Comparison of ENCODE assay signal across 32 cellular contexts in the genomic region with DNA sequence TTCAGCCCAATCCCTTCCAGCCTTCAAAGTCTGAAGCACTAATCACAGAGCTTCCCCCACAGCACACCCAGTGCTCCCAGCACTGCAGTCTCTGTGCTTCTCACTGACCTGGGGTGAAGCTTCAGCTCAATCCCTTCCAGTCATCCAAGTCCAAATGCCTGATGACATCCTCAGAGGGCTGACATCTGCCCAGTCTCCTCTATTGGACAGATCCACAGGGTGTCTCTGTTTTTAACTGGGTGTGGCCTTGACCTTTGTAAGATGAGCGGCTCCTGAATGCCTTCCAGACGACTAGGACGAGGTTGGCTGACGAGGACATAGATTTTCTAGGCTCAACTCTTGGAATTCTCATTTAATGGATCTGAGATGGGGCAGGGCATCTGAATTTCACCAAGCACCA. TPM values are rescaled to one million over a fixed set of nuclear protein-coding genes. Genes with fewer than 3 reads are reported as not detected.
A peak's percentile ranks its signal among the peaks of the same experiment; 100 is the strongest.
DNase-seq lines count a peak whose midpoint lies in the region; ATAC-seq, FAIRE-seq and TF ChIP-seq lines count a peak whose summit lies in the region.
"Had no signal": no experiment of that assay in that cellular context is flagged by ENCODE, and none has a peak within 500 bp of the region (broad histone marks: within the 10 kb centered on the region; RNA-seq: fewer than 3 reads in every experiment).

No MANE protein-coding gene starts in this region.

- no peak overlapping the region for H3K4me2 ChIP-seq in HepG2 (ENCODE audit: low read depth, low read length)

- TF ChIP-seq RAD21 in HepG2 (CRISPR knock-in tag; IDR thresholded peaks at IDR 0.05): no peak

- POLR2A ChIA-PET in HepG2 (lab: Yijun Ruan, JAX): no interaction called here

- H3K4me3 ChIP-seq in adrenal gland (no peak overlapping the region), HepG2 (replicated peaks in 1 of 3; ENCODE audit: insufficient read depth in 1 of 3, low read depth in 2 of 3, low read length in 3 of 3) (no peak overlapping the region), suprapubic skin (no peak overlapping the region)
- H3K4me3 ChIP-seq: pancreas, thyroid gland had no signal

- TF ChIP-seq CTCF in adrenal gland (IDR thresholded peaks at IDR 0.05) (no peak), HepG2 (CRISPR knock-in tag; IDR thresholded peaks at IDR 0.05) (no peak), suprapubic skin (IDR thresholded peaks at IDR 0.05) (no peak)

- TF ChIP-seq POLR2A in adrenal gland (IDR thresholded peaks at IDR 0.05) (peak in 1 of 2 donors; percentile 22), HepG2 (IDR thresholded peaks at IDR 0.05; ENCODE audit: insufficient read depth in 1 of 2, low read depth in 2 of 2, low read length in 2 of 2) (no peak), suprapubic skin (IDR thresholded peaks at IDR 0.05) (no peak)

- H3K9me3 ChIP-seq in adrenal gland (replicated peaks in 1 of 3): no peaks in the 10 kb centered on the region
- no peaks in the 10 kb centered on the region for H3K9me3 ChIP-seq in HepG2 (ENCODE audit: low read length)
- H3K9me3 ChIP-seq in suprapubic skin: no peaks in the 10 kb centered on the region
- H3K9me3 ChIP-seq: pancreas, thyroid gland had no signal

- WGBS in adrenal gland, 4 donors: 27 to 46% (median 37%) methylated on average over 4 of the region's 4 CpGs
- 50% methylated on average over 4 of the region's 4 CpGs for WGBS in HepG2 (ENCODE audit: low lambda C conversion rate)
- WGBS in suprapubic skin: 42% methylated on average over 4 of the region's 4 CpGs

- peaks cover 6% of the 10 kb centered on the region for H3K27me3 Mint-ChIP-seq in activated T-helper 2 cell treated with anti-CD3 and anti-CD28 coated beads, Interferon-gamma antibody, Interleukin-2, Interleukin-4, amounts not matched to agents 10 μg/mL and 5 μg/mL and 100 μg/mL, durations not matched to agents 14 hours and 24 hours and 36 hours (ENCODE audit: low read depth)

- peaks cover 16 to 25% of the 10 kb centered on the region in 2 donors for H3K4me1 ChIP-seq in adrenal gland (replicated peaks in 1 of 2)
- peaks cover 87% of the 10 kb centered on the region for H3K4me1 ChIP-seq in HepG2 (ENCODE audit: insufficient read depth, low read length)
- H3K4me1 ChIP-seq in suprapubic skin: peaks cover 29% of the 10 kb centered on the region
- H3K4me1 ChIP-seq: pancreas had no signal

- H3K36me3 ChIP-seq in adrenal gland (replicated peaks in 1 of 2) (no peaks in the 10 kb centered on the region), HepG2 (replicated peaks in 1 of 2; ENCODE audit: control insufficient read depth in 1 of 2, insufficient read depth in 2 of 2, low read length in 2 of 2) (no peaks in the 10 kb centered on the region), suprapubic skin (no peaks in the 10 kb centered on the region)
- H3K36me3 ChIP-seq: pancreas, thyroid gland had no signal

- intact Hi-C loops in adrenal gland (cut with DNase I): no loop called here
- intact Hi-C loops in HepG2 (cut with micrococcal nuclease; ENCODE audit: unreplicated experiment): no loop called here
- intact Hi-C loops in activated T-helper 2 cell treated with anti-CD3 and anti-CD28 coated beads, Interferon-gamma antibody, Interleukin-2, Interleukin-4, amounts not matched to agents 10 μg/mL and 5 μg/mL and 100 μg/mL, durations not matched to agents 14 hours and 24 hours and 36 hours (cut with micrococcal nuclease): no loop called here

- no peak for TF ChIP-seq EP300 in HepG2 (IDR thresholded peaks at IDR 0.05; ENCODE audit: low read depth in 2 of 2, low read length in 2 of 2)
- TF ChIP-seq EP300 in HepG2 (CRISPR knock-in tag; IDR thresholded peaks at IDR 0.05; ENCODE audit: borderline replicate concordance): no peak
- TF ChIP-seq EP300 in suprapubic skin (IDR thresholded peaks at IDR 0.05): no peak

- H2AFZ ChIP-seq in HepG2 (ENCODE audit: low read length): no peak overlapping the region

- H3K4me3 Mint-ChIP-seq in activated T-helper 2 cell treated with anti-CD3 and anti-CD28 coated beads, Interferon-gamma antibody, Interleukin-2, Interleukin-4, amounts not matched to agents 10 μg/mL and 5 μg/mL and 100 μg/mL, durations not matched to agents 14 hours and 24 hours and 36 hours (ENCODE audit: low read depth): no peak overlapping the region
- H3K4me3 Mint-ChIP-seq: activated B cell treated with CpG ODN at 0.5 μM for 24 hours; activated CD4-positive, alpha-beta memory T cell treated with anti-CD3 and anti-CD28 coated beads for 36 hours; activated naive CD8-positive, alpha-beta T cell treated with anti-CD3 and anti-CD28 coated beads, Interleukin-2, amount 10 ng/mL, durations not matched to agents 7 days and 5 days; activated T-helper 17 cell treated with anti-CD3 and anti-CD28 coated beads, Interleukin-2, amount 50 U/mL, for 72 hours; central memory CD8-positive, alpha-beta T cell; immature natural killer cell; nephron; stimulated activated naive CD8-positive, alpha-beta T cell treated with anti-CD3 and anti-CD28 coated beads, Interleukin-15, Interleukin-2, amounts not matched to agents 100 ng/mL and 50 ng/mL, for 24 hours had no signal

- in situ Hi-C loops in HepG2 (cut with HindIII; ENCODE audit: extremely low pct_ligation_motif_present, low pct_unique_long_range_greater_than_20kb): no loop called here

- no peak overlapping the region for H3K27ac Mint-ChIP-seq in activated T-helper 2 cell treated with anti-CD3 and anti-CD28 coated beads, Interferon-gamma antibody, Interleukin-2, Interleukin-4, amounts not matched to agents 10 μg/mL and 5 μg/mL and 100 μg/mL, durations not matched to agents 14 hours and 24 hours and 36 hours
- H3K27ac Mint-ChIP-seq: activated B cell treated with CpG ODN at 0.5 μM for 24 hours; activated CD4-positive, alpha-beta memory T cell treated with anti-CD3 and anti-CD28 coated beads for 36 hours; activated naive CD8-positive, alpha-beta T cell treated with anti-CD3 and anti-CD28 coated beads, Interleukin-2, amount 10 ng/mL, durations not matched to agents 7 days and 5 days; activated T-helper 17 cell treated with anti-CD3 and anti-CD28 coated beads, Interleukin-2, amount 50 U/mL, for 72 hours; immature natural killer cell; nephron; stimulated activated naive CD8-positive, alpha-beta T cell treated with anti-CD3 and anti-CD28 coated beads, Interleukin-15, Interleukin-2, amounts not matched to agents 100 ng/mL and 50 ng/mL, for 24 hours had no signal

- no peaks in the 10 kb centered on the region for H4K20me1 ChIP-seq in HepG2 (ENCODE audit: insufficient read depth, low read length)

- DNase-seq in AG20443 (ENCODE audit: low spot score) (peak; percentile 58), LHCN-M2 (ENCODE audit: low read depth) (peak; percentile 24), adrenal gland (peak; percentile 47 to 67 (median 63)), HepG2 (ENCODE audit: low spot score) (no peak), suprapubic skin (ENCODE audit: low spot score in 2 of 2) (no peak), hypothalamus (lab: John Stamatoyannopoulos, UW) (no peak)
- DNase-seq in activated T-helper 2 cell treated with anti-CD3 and anti-CD28 coated beads, Interferon-gamma antibody, Interleukin-2, Interleukin-4, amounts not matched to agents 10 μg/mL and 5 μg/mL and 100 μg/mL, durations not matched to agents 14 hours and 24 hours and 36 hours (ENCODE audit: low spot score): no peak
- DNase-seq: activated B cell treated with CpG ODN at 0.5 μM for 24 hours; activated CD4-positive, alpha-beta memory T cell treated with anti-CD3 and anti-CD28 coated beads for 36 hours; activated CD8-positive, alpha-beta memory T cell treated with anti-CD3 and anti-CD28 coated beads, Interleukin-2, amount 50 U/mL, for 48 hours; activated naive CD8-positive, alpha-beta T cell treated with anti-CD3 and anti-CD28 coated beads, Interleukin-2, amount 10 ng/mL, durations not matched to agents 7 days and 5 days; foreskin keratinocyte; HCEC 1CT; immature natural killer cell; midbrain; NCI-H1694; NCI-H526 treated with DMSO at 0.1 percent for 48 hours; pancreas; right cardiac atrium; SHP77; stimulated activated CD4-positive, alpha-beta T cell treated with anti-CD3 and anti-CD28 coated beads, Interleukin-15, amount 100 ng/mL, for 24 hours; T1000; thyroid gland had no signal

- CTCF ChIA-PET in HepG2 (lab: Yijun Ruan, JAX; ENCODE audit: low intra/inter-chr PET ratio, low total read pairs): no interaction called here

- no peaks in the 10 kb centered on the region for H3K36me3 Mint-ChIP-seq in activated T-helper 2 cell treated with anti-CD3 and anti-CD28 coated beads, Interferon-gamma antibody, Interleukin-2, Interleukin-4, amounts not matched to agents 10 μg/mL and 5 μg/mL and 100 μg/mL, durations not matched to agents 14 hours and 24 hours and 36 hours (ENCODE audit: low read depth)
- H3K36me3 Mint-ChIP-seq: activated CD4-positive, alpha-beta memory T cell treated with anti-CD3 and anti-CD28 coated beads for 36 hours; activated naive CD8-positive, alpha-beta T cell treated with anti-CD3 and anti-CD28 coated beads, Interleukin-2, amount 10 ng/mL, durations not matched to agents 7 days and 5 days; immature natural killer cell had no signal

- ATAC-seq in HepG2 (0 out of 3 replicates have a peak, but pooled peaks have one; percentile 10), HG03025 (IDR thresholded peaks at IDR 0.05; ENCODE audit: low FRiP score, unreplicated experiment) (no peak)
- ATAC-seq: activated T-helper 17 cell treated with anti-CD3 and anti-CD28 coated beads, Interleukin-2, amount 50 U/mL, for 72 hours; foreskin keratinocyte; pancreas; right cardiac atrium had no signal

- no peak overlapping the region for H3K9ac ChIP-seq in HepG2 (ENCODE audit: insufficient read depth, low read depth, low read length)

- H3K79me2 ChIP-seq in HepG2 (ENCODE audit: insufficient read depth, low read length): no peaks in the 10 kb centered on the region

- no TSS peak for BruUV-seq in HepG2 (replicated peaks; lab: Mats Ljungman, UMichigan)

- no peaks in the 10 kb centered on the region for H3K9me3 Mint-ChIP-seq in activated T-helper 2 cell treated with anti-CD3 and anti-CD28 coated beads, Interferon-gamma antibody, Interleukin-2, Interleukin-4, amounts not matched to agents 10 μg/mL and 5 μg/mL and 100 μg/mL, durations not matched to agents 14 hours and 24 hours and 36 hours
- H3K9me3 Mint-ChIP-seq: activated B cell treated with CpG ODN at 0.5 μM for 24 hours; activated CD4-positive, alpha-beta memory T cell treated with anti-CD3 and anti-CD28 coated beads for 36 hours; activated naive CD8-positive, alpha-beta T cell treated with anti-CD3 and anti-CD28 coated beads, Interleukin-2, amount 10 ng/mL, durations not matched to agents 7 days and 5 days; activated T-helper 17 cell treated with anti-CD3 and anti-CD28 coated beads, Interleukin-2, amount 50 U/mL, for 72 hours; central memory CD8-positive, alpha-beta T cell; immature natural killer cell; stimulated activated naive CD8-positive, alpha-beta T cell treated with anti-CD3 and anti-CD28 coated beads, Interleukin-15, Interleukin-2, amounts not matched to agents 100 ng/mL and 50 ng/mL, for 24 hours had no signal

- no peaks in the 10 kb centered on the region for H3K27me3 ChIP-seq in adrenal gland
- no peaks in the 10 kb centered on the region for H3K27me3 ChIP-seq in HepG2 (ENCODE audit: control insufficient read depth in 1 of 2, insufficient read depth in 2 of 2, low read length in 2 of 2)
- H3K27me3 ChIP-seq in suprapubic skin: no peaks in the 10 kb centered on the region
- H3K27me3 ChIP-seq: pancreas, thyroid gland had no signal

- H3K27ac ChIP-seq in adrenal gland (peak overlapping the region in 1 of 5 donors; percentile 48), HepG2 (ENCODE audit: extremely low read length, insufficient read depth, low read length) (no peak overlapping the region), suprapubic skin (no peak overlapping the region)
- H3K27ac ChIP-seq: C4-2B, epithelial cell of prostate, foreskin keratinocyte, pancreas, thyroid gland had no signal

- FAIRE-seq in HepG2 (lab: Jason Lieb, UNC): no peak
- FAIRE-seq: D721Med, pancreas had no signal

- H3K4me1 Mint-ChIP-seq in activated T-helper 2 cell treated with anti-CD3 and anti-CD28 coated beads, Interferon-gamma antibody, Interleukin-2, Interleukin-4, amounts not matched to agents 10 μg/mL and 5 μg/mL and 100 μg/mL, durations not matched to agents 14 hours and 24 hours and 36 hours (ENCODE audit: low read depth): peaks cover 10% of the 10 kb centered on the region

RNA-seq across cellular contexts. Expression of a gene that starts 7.6 kb away (rescaled TPM):
- total RNA-seq in LHCN-M2 (2014; rRNA removed): 0.40 and 0.77 TPM in 2 replicates
- polyA plus RNA-seq in LHCN-M2 (2012): 0.95 TPM
- 10 to 100 TPM in 5 of 8 donors, 1 to 10 TPM in 3; 6.7 to 16.6 (median 12.8) TPM for total RNA-seq in adrenal gland
- polyA plus RNA-seq in adrenal gland: 1 to 10 TPM; 1.8 to 7.8 (median 2.1) TPM
- 19.9 and 36.2 TPM in 2 replicates for total RNA-seq in HepG2 (2016; rRNA removed; fragmentation: Illumina TruSeq; extraction: Trizol)
- total RNA-seq in HepG2 (2016; cell fraction: cytosol; rRNA removed; fragmentation: Illumina TruSeq; extraction: Trizol; ENCODE audit: low read depth): 11.2 and 13.2 TPM in 2 replicates
- total RNA-seq in HepG2 (2016; cell fraction: insoluble cytoplasmic fraction; rRNA removed; fragmentation: Illumina TruSeq; extraction: Trizol): 20.2 and 36.6 TPM in 2 replicates
- 16.6 and 18.8 TPM in 2 replicates for total RNA-seq in HepG2 (2016; cell fraction: membrane; rRNA removed; fragmentation: Illumina TruSeq; extraction: Trizol)
- 46.8 and 63.5 TPM in 2 replicates for total RNA-seq in HepG2 (2016; cell fraction: nucleus; rRNA removed; fragmentation: Illumina TruSeq; extraction: Trizol)
- polyA plus RNA-seq in HepG2 (2011; rRNA removed): 42.3 and 51.0 TPM in 2 replicates
- polyA plus RNA-seq in HepG2 (2011; cell fraction: cytosol; rRNA removed): 40.4 and 40.5 TPM in 2 replicates
- 78.3 and 78.9 TPM in 2 replicates for polyA plus RNA-seq in HepG2 (2011; cell fraction: nucleus; rRNA removed)
- 38.0 and 55.5 TPM in 2 replicates for polyA plus RNA-seq in HepG2 (2012)
- polyA plus RNA-seq in HepG2 (2016; cell fraction: cytosol; fragmentation: Illumina TruSeq; extraction: Trizol; ENCODE audit: low read depth): 5.7 and 8.5 TPM in 2 replicates
- 16.8 and 19.2 TPM in 2 replicates for polyA plus RNA-seq in HepG2 (2016; cell fraction: insoluble cytoplasmic fraction; fragmentation: Illumina TruSeq; extraction: Trizol; ENCODE audit: low read depth)
- polyA plus RNA-seq in HepG2 (2016; cell fraction: membrane; fragmentation: Illumina TruSeq; extraction: Trizol; ENCODE audit: low read depth): 11.8 and 13.9 TPM in 2 replicates
- 32.8 and 34.3 TPM in 2 replicates for polyA plus RNA-seq in HepG2 (2016; cell fraction: nucleus; fragmentation: Illumina TruSeq; extraction: Trizol; ENCODE audit: insufficient read depth, low read depth)
- polyA minus RNA-seq in HepG2 (2011; rRNA and poly(A)+ RNA removed; ENCODE audit: low replicate concordance): 0.09 and 127 TPM in 2 replicates
- 35.6 and 44.8 TPM in 2 replicates for polyA minus RNA-seq in HepG2 (2011; cell fraction: cytosol; rRNA and poly(A)+ RNA removed)
- polyA minus RNA-seq in HepG2 (2011; cell fraction: nucleus; rRNA and poly(A)+ RNA removed): 124 and 142 TPM in 2 replicates
- 1.3 and 2.4 TPM in 2 replicates for total RNA-seq in activated T-helper 2 cell treated with anti-CD3 and anti-CD28 coated beads, Interferon-gamma antibody, Interleukin-2, Interleukin-4, amounts not matched to agents 10 μg/mL and 5 μg/mL and 100 μg/mL, durations not matched to agents 14 hours and 24 hours and 36 hours
- total RNA-seq in suprapubic skin: 1 to 10 TPM; 3.5 to 9.2 (median 8.1) TPM
- total RNA-seq: OCI-LY7 had no signal

Comparison
In these comparisons a context has a peak if more than half of its experiments do, and no peak if none do; other contexts are left out.
1. DNase-seq: peak in AG20443 (single experiment), LHCN-M2 (single experiment) and adrenal gland (7 of 7); none in HepG2 (single experiment), activated T-helper 2 cell treated with anti-CD3 and anti-CD28 coated beads, Interferon-gamma antibody, Interleukin-2, Interleukin-4, amounts not matched to agents 10 μg/mL and 5 μg/mL and 100 μg/mL, durations not matched to agents 14 hours and 24 hours and 36 hours (single experiment), suprapubic skin (0 of 2) and hypothalamus (0 of 51).